26 cellular contexts compared by ENCODE assay signal in the genomic region with DNA sequence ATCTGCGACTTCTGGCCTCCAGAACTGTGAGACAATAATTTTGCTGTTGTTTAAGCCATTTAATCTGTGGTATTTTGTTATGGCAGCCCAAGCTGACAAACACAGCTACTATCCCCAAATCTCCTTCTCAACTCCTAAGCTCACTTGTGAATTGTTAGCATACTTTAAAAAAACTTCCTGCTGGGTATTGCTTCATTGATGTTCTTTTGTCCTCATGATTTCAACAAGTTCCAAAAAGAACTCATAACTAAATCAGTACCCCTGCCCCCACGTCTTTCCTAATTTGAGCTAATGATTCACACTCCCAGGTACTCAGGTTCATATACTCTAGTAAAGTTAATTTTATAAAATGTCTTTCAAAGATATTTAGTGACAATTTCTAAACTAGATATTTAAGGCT.
"Had no signal": no experiment of that assay in that cellular context is flagged by ENCODE, and none has a peak within 500 bp of the region (broad histone marks: within the 10 kb centered on the region; RNA-seq: fewer than 3 reads in every experiment).

No MANE protein-coding gene starts in this region.

- H3K27ac Mint-ChIP-seq: immature natural killer cell; naive thymus-derived CD4-positive, alpha-beta T cell; natural killer cell treated with Interleukin-12 subunit alpha and Interleukin-12 subunit beta and Interleukin-15 and Interleukin-18, amount 100 ng/mL, for 72 hours; stimulated activated memory B cell treated with anti-CD40 and anti-IgM and Interleukin-4, amounts not matched to agents 10 μg/mL and 1 μg/mL and 100 μg/mL, for 72 hours; stimulated activated naive CD8-positive, alpha-beta T cell treated with anti-CD3 and anti-CD28 coated beads, Interleukin-15, amount 100 ng/mL, for 72 hours had no signal

- H3K36me3 Mint-ChIP-seq: immature natural killer cell; naive thymus-derived CD4-positive, alpha-beta T cell; natural killer cell treated with Interleukin-12 subunit alpha and Interleukin-12 subunit beta and Interleukin-15 and Interleukin-18, amount 100 ng/mL, for 72 hours; stimulated activated memory B cell treated with anti-CD40 and anti-IgM and Interleukin-4, amounts not matched to agents 10 μg/mL and 1 μg/mL and 100 μg/mL, for 72 hours had no signal

- H3K9me3 Mint-ChIP-seq: stimulated activated memory B cell treated with anti-CD40 and anti-IgM and Interleukin-4, amounts not matched to agents 10 μg/mL and 1 μg/mL and 100 μg/mL, for 72 hours had no signal

- ATAC-seq: left colon; mucosa of descending colon; naive thymus-derived CD4-positive, alpha-beta T cell; natural killer cell treated with Interleukin-12 subunit alpha and Interleukin-12 subunit beta and Interleukin-15 and Interleukin-18, amount 100 ng/mL, for 72 hours; pancreas; right lobe of liver; stimulated activated memory B cell treated with anti-CD40 and anti-IgM and Interleukin-4, amounts not matched to agents 10 μg/mL and 1 μg/mL and 100 μg/mL, for 72 hours; stimulated activated naive CD8-positive, alpha-beta T cell treated with anti-CD3 and anti-CD28 coated beads, Interleukin-15, amount 100 ng/mL, for 72 hours had no signal

- H3K9me3 ChIP-seq: left ventricle myocardium inferior, mucosa of descending colon, pancreas, prostate gland, right atrium auricular region, right lobe of liver, tibial nerve, upper lobe of left lung had no signal

- DNase-seq: hippocampal formation; immature natural killer cell; kidney; left colon; left ventricle myocardium inferior; midbrain; mucosa of descending colon; naive thymus-derived CD4-positive, alpha-beta T cell; pancreas; posterior cingulate gyrus; right lobe of liver; stimulated activated CD4-positive, alpha-beta T cell treated with anti-CD3 and anti-CD28 coated beads, Interleukin-1b, Interleukin-23, amount 100 ng/mL, for 48 hours; stimulated activated CD4-positive, alpha-beta T cell treated with anti-CD3 and anti-CD28 coated beads, Interleukin-2, amount 100 ng/mL, for 48 hours; stimulated activated CD4-positive, alpha-beta T cell treated with anti-CD3 and anti-CD28 coated beads, Interleukin-4, amount 100 ng/mL, for 4 hours; stimulated activated CD8-positive, alpha-beta memory T cell treated with anti-CD3 and anti-CD28 coated beads, Interleukin-4, amount 100 ng/mL, for 48 hours; stimulated activated naive CD4-positive, alpha-beta T cell treated with Interleukin-2 at 50 U/mL for 16 hours; stimulated activated naive CD8-positive, alpha-beta T cell treated with anti-CD3 and anti-CD28 coated beads, Interleukin-15, amount 100 ng/mL, for 72 hours; substantia nigra; upper lobe of left lung had no signal

- H3K27ac ChIP-seq: left ventricle myocardium inferior, pancreas, prostate gland, right atrium auricular region, right lobe of liver, tibial nerve, upper lobe of left lung had no signal

- H3K4me3 Mint-ChIP-seq: immature natural killer cell; naive thymus-derived CD4-positive, alpha-beta T cell; natural killer cell treated with Interleukin-12 subunit alpha and Interleukin-12 subunit beta and Interleukin-15 and Interleukin-18, amount 100 ng/mL, for 72 hours; stimulated activated memory B cell treated with anti-CD40 and anti-IgM and Interleukin-4, amounts not matched to agents 10 μg/mL and 1 μg/mL and 100 μg/mL, for 72 hours; stimulated activated naive CD8-positive, alpha-beta T cell treated with anti-CD3 and anti-CD28 coated beads, Interleukin-15, amount 100 ng/mL, for 72 hours had no signal

- H3K4me2 ChIP-seq: smooth muscle cell had no signal

- H3K4me1 Mint-ChIP-seq: immature natural killer cell; naive thymus-derived CD4-positive, alpha-beta T cell; stimulated activated memory B cell treated with anti-CD40 and anti-IgM and Interleukin-4, amounts not matched to agents 10 μg/mL and 1 μg/mL and 100 μg/mL, for 72 hours; stimulated activated naive CD8-positive, alpha-beta T cell treated with anti-CD3 and anti-CD28 coated beads, Interleukin-15, amount 100 ng/mL, for 72 hours had no signal

- H3K4me3 ChIP-seq: left ventricle myocardium inferior, lung, mucosa of descending colon, pancreas, prostate gland, right atrium auricular region, right lobe of liver, smooth muscle cell, tibial nerve, upper lobe of left lung had no signal

- H3K27me3 ChIP-seq: pancreas, right atrium auricular region, right lobe of liver, tibial nerve, upper lobe of left lung had no signal

- H3K4me1 ChIP-seq: left ventricle myocardium inferior, pancreas, prostate gland, right atrium auricular region, right lobe of liver, tibial nerve, upper lobe of left lung had no signal

- H3K27me3 Mint-ChIP-seq: naive thymus-derived CD4-positive, alpha-beta T cell; natural killer cell treated with Interleukin-12 subunit alpha and Interleukin-12 subunit beta and Interleukin-15 and Interleukin-18, amount 100 ng/mL, for 72 hours; stimulated activated memory B cell treated with anti-CD40 and anti-IgM and Interleukin-4, amounts not matched to agents 10 μg/mL and 1 μg/mL and 100 μg/mL, for 72 hours; stimulated activated naive CD8-positive, alpha-beta T cell treated with anti-CD3 and anti-CD28 coated beads, Interleukin-15, amount 100 ng/mL, for 72 hours had no signal

- H3K36me3 ChIP-seq: left ventricle myocardium inferior, pancreas, prostate gland, right atrium auricular region, right lobe of liver, tibial nerve, upper lobe of left lung had no signal
